Comparison of ENCODE assay signal across 18 cellular contexts in genomic region chr1:41539999-41540398, GRCh38. TPM values are rescaled to one million over a fixed set of nuclear protein-coding genes. Genes with fewer than 3 reads are reported as not detected.
DNase-seq lines count a peak whose midpoint lies in the region; ATAC-seq and TF ChIP-seq lines count a peak whose summit lies in the region.
"Had no signal": no experiment of that assay in that cellular context is flagged by ENCODE, and none has a peak within 500 bp of the region (broad histone marks: within the 10 kb centered on the region; RNA-seq: fewer than 3 reads in every experiment).

No MANE protein-coding gene starts in this region.

- H3K4me3 ChIP-seq in upper lobe of right lung, result no peak overlapping the region
- H3K4me3 ChIP-seq in WERI-Rb-1 (ENCODE audit: low read depth, low read length), result no peak overlapping the region

- H3K4me1 ChIP-seq in upper lobe of right lung, result peaks cover 13% of the 10 kb centered on the region
- H3K4me1 ChIP-seq: BE2C had no signal

- H3K36me3 ChIP-seq in upper lobe of right lung, result no peaks in the 10 kb centered on the region
- no peaks in the 10 kb centered on the region for H3K36me3 ChIP-seq in WERI-Rb-1
- H3K36me3 ChIP-seq: BE2C had no signal

- POLR2A ChIA-PET in activated naive CD8-positive, alpha-beta T cell treated with anti-CD3 and anti-CD28 coated beads, Interleukin-2, amount 10 ng/mL, durations not matched to agents 7 days and 5 days (lab: Charles Lee), result no interaction called here

- H3K27me3 Mint-ChIP-seq in activated naive CD8-positive, alpha-beta T cell treated with anti-CD3 and anti-CD28 coated beads, Interleukin-2, amount 10 ng/mL, durations not matched to agents 7 days and 5 days, result no peaks in the 10 kb centered on the region
- H3K27me3 Mint-ChIP-seq in activated naive CD8-positive, alpha-beta T cell treated with anti-CD3 and anti-CD28 coated beads for 36 hours, result no peaks in the 10 kb centered on the region
- no peaks in the 10 kb centered on the region for H3K27me3 Mint-ChIP-seq in activated T-cell treated with anti-CD3 and anti-CD28 coated beads, Interleukin-2, amount 50 U/mL, for 72 hours (ENCODE audit: low read depth)

- no peak overlapping the region for H3K27ac ChIP-seq in upper lobe of right lung
- H3K27ac ChIP-seq in WERI-Rb-1, result no peak overlapping the region

- H3K27me3 ChIP-seq in upper lobe of right lung (no peaks in the 10 kb centered on the region), WERI-Rb-1 (ENCODE audit: insufficient read depth, low read depth, severe bottlenecking) (no peaks in the 10 kb centered on the region)
- H3K27me3 ChIP-seq: BE2C had no signal

- no peak overlapping the region for H3K4me3 Mint-ChIP-seq in activated naive CD8-positive, alpha-beta T cell treated with anti-CD3 and anti-CD28 coated beads, Interleukin-2, amount 10 ng/mL, durations not matched to agents 7 days and 5 days
- H3K4me3 Mint-ChIP-seq in activated naive CD8-positive, alpha-beta T cell treated with anti-CD3 and anti-CD28 coated beads for 36 hours, result no peak overlapping the region
- H3K4me3 Mint-ChIP-seq in activated T-cell treated with anti-CD3 and anti-CD28 coated beads, Interleukin-2, amount 50 U/mL, for 72 hours, result no peak overlapping the region
- H3K4me3 Mint-ChIP-seq: H9 had no signal

- TF ChIP-seq CTCF in upper lobe of right lung (IDR thresholded peaks at IDR 0.05) (no peak), WERI-Rb-1 (IDR thresholded peaks at IDR 0.05; ENCODE audit: low read depth, low read length) (no peak)

- H3K9me3 ChIP-seq in upper lobe of right lung (no peaks in the 10 kb centered on the region), WERI-Rb-1 (ENCODE audit: severe bottlenecking) (no peaks in the 10 kb centered on the region)
- H3K9me3 ChIP-seq: BE2C had no signal

- intact Hi-C loops in sciatic nerve (cut with DNase I) (no loop called here), upper lobe of right lung (cut with DNase I) (no loop called here)

- peak; percentile 10 for DNase-seq in activated naive CD8-positive, alpha-beta T cell treated with anti-CD3 and anti-CD28 coated beads, Interleukin-2, amount 10 ng/mL, durations not matched to agents 7 days and 5 days
- DNase-seq in activated naive CD8-positive, alpha-beta T cell treated with anti-CD3 and anti-CD28 coated beads for 36 hours, result no peak
- DNase-seq in activated T-cell treated with anti-CD3 and anti-CD28 coated beads, Interleukin-2, amount 50 U/mL, for 72 hours, result no peak
- DNase-seq in sciatic nerve (ENCODE audit: low spot score) (peak; percentile 34), upper lobe of right lung (peak; percentile 43), WERI-Rb-1 (no peak), H4 (ENCODE audit: low spot score) (no peak), NCI-H226 (no peak)
- DNase-seq: ACHN, BE2C, H9, Karpas-422, NCI-H1930, NCI-H2171, NCI-H774 had no signal

- H3K27ac Mint-ChIP-seq in activated naive CD8-positive, alpha-beta T cell treated with anti-CD3 and anti-CD28 coated beads, Interleukin-2, amount 10 ng/mL, durations not matched to agents 7 days and 5 days, result no peak overlapping the region
- no peak overlapping the region for H3K27ac Mint-ChIP-seq in activated naive CD8-positive, alpha-beta T cell treated with anti-CD3 and anti-CD28 coated beads for 36 hours
- H3K27ac Mint-ChIP-seq in activated T-cell treated with anti-CD3 and anti-CD28 coated beads, Interleukin-2, amount 50 U/mL, for 72 hours, result peak overlapping the region; percentile 11

- H3K9me3 Mint-ChIP-seq in activated naive CD8-positive, alpha-beta T cell treated with anti-CD3 and anti-CD28 coated beads, Interleukin-2, amount 10 ng/mL, durations not matched to agents 7 days and 5 days, result peaks cover 1% of the 10 kb centered on the region
- peaks cover under 1% of the 10 kb centered on the region for H3K9me3 Mint-ChIP-seq in activated naive CD8-positive, alpha-beta T cell treated with anti-CD3 and anti-CD28 coated beads for 36 hours
- no peaks in the 10 kb centered on the region for H3K9me3 Mint-ChIP-seq in activated T-cell treated with anti-CD3 and anti-CD28 coated beads, Interleukin-2, amount 50 U/mL, for 72 hours

- H3K4me1 Mint-ChIP-seq in activated naive CD8-positive, alpha-beta T cell treated with anti-CD3 and anti-CD28 coated beads, Interleukin-2, amount 10 ng/mL, durations not matched to agents 7 days and 5 days, result peaks cover 1% of the 10 kb centered on the region
- H3K4me1 Mint-ChIP-seq in activated naive CD8-positive, alpha-beta T cell treated with anti-CD3 and anti-CD28 coated beads for 36 hours, result peaks cover 2% of the 10 kb centered on the region
- H3K4me1 Mint-ChIP-seq in activated T-cell treated with anti-CD3 and anti-CD28 coated beads, Interleukin-2, amount 50 U/mL, for 72 hours (ENCODE audit: low read depth), result no peaks in the 10 kb centered on the region

- ATAC-seq in activated naive CD8-positive, alpha-beta T cell treated with anti-CD3 and anti-CD28 coated beads, Interleukin-2, amount 10 ng/mL, durations not matched to agents 7 days and 5 days (ENCODE audit: low read depth), result no peak
- no peak for ATAC-seq in activated T-cell treated with anti-CD3 and anti-CD28 coated beads, Interleukin-2, amount 50 U/mL, for 72 hours (replicated peaks in 1 of 2)
- ATAC-seq in sciatic nerve, result no peak
- ATAC-seq in upper lobe of right lung, result no peak
- ATAC-seq: HepG2, Right ventricle myocardium inferior had no signal

- no peaks in the 10 kb centered on the region for H3K36me3 Mint-ChIP-seq in activated naive CD8-positive, alpha-beta T cell treated with anti-CD3 and anti-CD28 coated beads, Interleukin-2, amount 10 ng/mL, durations not matched to agents 7 days and 5 days
- peaks cover 27% of the 10 kb centered on the region for H3K36me3 Mint-ChIP-seq in activated naive CD8-positive, alpha-beta T cell treated with anti-CD3 and anti-CD28 coated beads for 36 hours
- peaks cover 4 to 19% of the 10 kb centered on the region in 2 donors for H3K36me3 Mint-ChIP-seq in activated T-cell treated with anti-CD3 and anti-CD28 coated beads, Interleukin-2, amount 50 U/mL, for 72 hours (ENCODE audit: insufficient read depth in 2 of 2)

RNA-seq across cellular contexts. Expression of gene EDN2, which starts 55.5 kb away (rescaled TPM):
- not detected for total RNA-seq in activated naive CD8-positive, alpha-beta T cell treated with anti-CD3 and anti-CD28 coated beads, Interleukin-2, amount 10 ng/mL, durations not matched to agents 7 days and 5 days
- not detected for total RNA-seq in activated naive CD8-positive, alpha-beta T cell treated with anti-CD3 and anti-CD28 coated beads for 36 hours
- not detected for total RNA-seq in activated T-cell treated with anti-CD3 and anti-CD28 coated beads, Interleukin-2, amount 50 U/mL, for 72 hours
- total RNA-seq in sciatic nerve (not detected), upper lobe of right lung (not detected)
- 0.50 TPM in 1 of 2 replicates, not detected in the other for total RNA-seq in H4 (2014; rRNA removed; shearing (Covaris generic))
- total RNA-seq: HepG2, NCI-H460, Right ventricle myocardium inferior had no signal

Comparison
In these comparisons a context has a peak if more than half of its experiments do, and no peak if none do; other contexts are left out.
1. DNase-seq: peak in activated naive CD8-positive, alpha-beta T cell treated with anti-CD3 and anti-CD28 coated beads, Interleukin-2, amount 10 ng/mL, durations not matched to agents 7 days and 5 days (single experiment), sciatic nerve (single experiment) and upper lobe of right lung (single experiment); none in activated naive CD8-positive, alpha-beta T cell treated with anti-CD3 and anti-CD28 coated beads for 36 hours (single experiment), activated T-cell treated with anti-CD3 and anti-CD28 coated beads, Interleukin-2, amount 50 U/mL, for 72 hours (0 of 2), WERI-Rb-1 (single experiment), H4 (single experiment) and NCI-H226 (single experiment).